ENCODE assay signal across 7 cellular contexts in genomic region chr14:94001501-94002396, GRCh38. TPM values are rescaled to one million over a fixed set of nuclear protein-coding genes. Genes with fewer than 3 reads are reported as not detected.
DNase-seq lines count a peak whose midpoint lies in the region; ATAC-seq and TF ChIP-seq lines count a peak whose summit lies in the region.

No MANE protein-coding gene starts in this region.

- H3K4me3 ChIP-seq in GM12865 (ENCODE audit: low read depth, low read length), result no peak overlapping the region

- TF ChIP-seq CTCF in GM12865 (IDR thresholded peaks at IDR 0.05; ENCODE audit: insufficient read depth, low read depth, low read length, missing control alignments), result peak; percentile 99

- ATAC-seq in HG03045 (IDR thresholded peaks at IDR 0.05; ENCODE audit: unreplicated experiment), result peak; percentile 56

- DNase-seq in GM12865 (ENCODE audit: low read depth), result peak; percentile 75
- DNase-seq in NCI-H510A treated with DMSO at 0.1 percent for 48 hours (lab: John Stamatoyannopoulos, UW), result peak; percentile 85
- peak; percentile 69 for DNase-seq in activated CD4-positive, alpha-beta T cell treated with anti-CD3 and anti-CD28 coated beads for 48 hours
- DNase-seq in dermis blood vessel endothelial cell, result peak; percentile 78
- DNase-seq in lung microvascular endothelial cell (ENCODE audit: low read depth in 2 of 2), result peak; percentile 69 to 77
- peak; percentile 43 for DNase-seq in stimulated activated CD8-positive, alpha-beta memory T cell treated with anti-CD3 and anti-CD28 coated beads, Interleukin-12 subunit alpha, Interleukin-12 subunit beta, amount 100 ng/mL, for 1 hour (ENCODE audit: low read depth)

RNA-seq across cellular contexts. Expression of gene CCDC197, which starts 4.6 kb away (rescaled TPM):
- total RNA-seq in dermis blood vessel endothelial cell, result not detected in 2 replicates
- not detected in 2 replicates for total RNA-seq in lung microvascular endothelial cell

RNA-seq across cellular contexts. Expression of gene OTUB2, which starts 24.4 kb away (rescaled TPM):
- total RNA-seq in dermis blood vessel endothelial cell (0.68 and 0.84 TPM in 2 replicates), lung microvascular endothelial cell (0.40 and 0.44 TPM in 2 replicates)

RNA-seq across cellular contexts. Expression of gene ASB2, which starts 25.4 kb away (rescaled TPM):
- total RNA-seq in dermis blood vessel endothelial cell (0.05 TPM in 1 of 2 replicates, not detected in the other), lung microvascular endothelial cell (not detected in 2 replicates)
